9 cellular contexts compared by ENCODE assay signal in genomic region chr12:59041241-59042121, GRCh38.
DNase-seq lines count a peak whose midpoint lies in the region; TF ChIP-seq lines count a peak whose summit lies in the region.
"Had no signal": no experiment of that assay in that cellular context is flagged by ENCODE, and none has a peak within 500 bp of the region (broad histone marks: within the 10 kb centered on the region; RNA-seq: fewer than 3 reads in every experiment).

No MANE protein-coding gene starts in this region.

- H3K9me3 Mint-ChIP-seq in mesothelial cell of epicardium, result no peaks in the 10 kb centered on the region
- H3K9me3 Mint-ChIP-seq in activated T-helper 1 cell treated with anti-CD3 and anti-CD28 coated beads, Interleukin-12 subunit alpha, Interleukin-12 subunit beta, Interleukin-2, Interleukin-4 antibody, amounts not matched to agents 30 ng/mL and 10 ng/mL and 1 ng/mL, durations not matched to agents 14 hours and 24 hours and 36 hours, result no peaks in the 10 kb centered on the region

- H3K27me3 Mint-ChIP-seq in mesothelial cell of epicardium (ENCODE audit: low read depth), result no peaks in the 10 kb centered on the region
- H3K27me3 Mint-ChIP-seq in activated T-helper 1 cell treated with anti-CD3 and anti-CD28 coated beads, Interleukin-12 subunit alpha, Interleukin-12 subunit beta, Interleukin-2, Interleukin-4 antibody, amounts not matched to agents 30 ng/mL and 10 ng/mL and 1 ng/mL, durations not matched to agents 14 hours and 24 hours and 36 hours (ENCODE audit: insufficient read depth), result no peaks in the 10 kb centered on the region

- no peak for TF ChIP-seq CTCF in mesothelial cell of epicardium (IDR thresholded peaks at IDR 0.05; ENCODE audit: unreplicated experiment)

- intact Hi-C loops in activated T-helper 1 cell treated with anti-CD3 and anti-CD28 coated beads, Interleukin-12 subunit alpha, Interleukin-12 subunit beta, Interleukin-2, Interleukin-4 antibody, amounts not matched to agents 30 ng/mL and 10 ng/mL and 1 ng/mL, durations not matched to agents 14 hours and 24 hours and 36 hours (cut with micrococcal nuclease), result no loop called here

- peak overlapping the region; percentile 87 for H3K27ac Mint-ChIP-seq in mesothelial cell of epicardium
- H3K27ac Mint-ChIP-seq in activated T-helper 1 cell treated with anti-CD3 and anti-CD28 coated beads, Interleukin-12 subunit alpha, Interleukin-12 subunit beta, Interleukin-2, Interleukin-4 antibody, amounts not matched to agents 30 ng/mL and 10 ng/mL and 1 ng/mL, durations not matched to agents 14 hours and 24 hours and 36 hours, result no peak overlapping the region
- H3K27ac Mint-ChIP-seq: B cell had no signal

- no peaks in the 10 kb centered on the region for H3K36me3 Mint-ChIP-seq in mesothelial cell of epicardium
- no peaks in the 10 kb centered on the region for H3K36me3 Mint-ChIP-seq in activated T-helper 1 cell treated with anti-CD3 and anti-CD28 coated beads, Interleukin-12 subunit alpha, Interleukin-12 subunit beta, Interleukin-2, Interleukin-4 antibody, amounts not matched to agents 30 ng/mL and 10 ng/mL and 1 ng/mL, durations not matched to agents 14 hours and 24 hours and 36 hours (ENCODE audit: low read depth)

- H3K4me3 Mint-ChIP-seq in mesothelial cell of epicardium, result no peak overlapping the region
- H3K4me3 Mint-ChIP-seq in activated T-helper 1 cell treated with anti-CD3 and anti-CD28 coated beads, Interleukin-12 subunit alpha, Interleukin-12 subunit beta, Interleukin-2, Interleukin-4 antibody, amounts not matched to agents 30 ng/mL and 10 ng/mL and 1 ng/mL, durations not matched to agents 14 hours and 24 hours and 36 hours, result no peak overlapping the region
- H3K4me3 Mint-ChIP-seq: B cell had no signal

- peak; percentile 84 for DNase-seq in A172 (ENCODE audit: low spot score)
- peak; percentile 7 for DNase-seq in LoVo (ENCODE audit: low spot score)
- peak; percentile 73 for DNase-seq in dermis blood vessel endothelial cell
- DNase-seq in mesothelial cell of epicardium (ENCODE audit: low spot score in 2 of 2, unreplicated experiment in 2 of 2), result no peak
- no peak for DNase-seq in stimulated activated CD4-positive, alpha-beta T cell treated with anti-CD3 and anti-CD28 coated beads, Interleukin-4, amount 100 ng/mL, for 24 hours
- no peak for DNase-seq in CD1c-positive myeloid dendritic cell (ENCODE audit: extremely low spot score)
- no peak for DNase-seq in activated T-helper 1 cell treated with anti-CD3 and anti-CD28 coated beads, Interleukin-12 subunit alpha, Interleukin-12 subunit beta, Interleukin-2, Interleukin-4 antibody, amounts not matched to agents 30 ng/mL and 10 ng/mL and 1 ng/mL, durations not matched to agents 14 hours and 24 hours and 36 hours (ENCODE audit: low spot score)
- DNase-seq in islet precursor cell, result no peak

- peaks cover 22% of the 10 kb centered on the region for H3K4me1 Mint-ChIP-seq in mesothelial cell of epicardium
- H3K4me1 Mint-ChIP-seq in activated T-helper 1 cell treated with anti-CD3 and anti-CD28 coated beads, Interleukin-12 subunit alpha, Interleukin-12 subunit beta, Interleukin-2, Interleukin-4 antibody, amounts not matched to agents 30 ng/mL and 10 ng/mL and 1 ng/mL, durations not matched to agents 14 hours and 24 hours and 36 hours (ENCODE audit: low read depth), result no peaks in the 10 kb centered on the region
- H3K4me1 Mint-ChIP-seq: B cell had no signal

Comparison
In these comparisons a context has a peak if more than half of its experiments do, and no peak if none do; other contexts are left out.
1. DNase-seq: peak in A172 (single experiment), LoVo (single experiment) and dermis blood vessel endothelial cell (single experiment); none in mesothelial cell of epicardium (0 of 2), stimulated activated CD4-positive, alpha-beta T cell treated with anti-CD3 and anti-CD28 coated beads, Interleukin-4, amount 100 ng/mL, for 24 hours (single experiment), CD1c-positive myeloid dendritic cell (single experiment), activated T-helper 1 cell treated with anti-CD3 and anti-CD28 coated beads, Interleukin-12 subunit alpha, Interleukin-12 subunit beta, Interleukin-2, Interleukin-4 antibody, amounts not matched to agents 30 ng/mL and 10 ng/mL and 1 ng/mL, durations not matched to agents 14 hours and 24 hours and 36 hours (single experiment) and islet precursor cell (single experiment).